ENCODE assay signal across 16 cellular contexts in genomic region chr1:235290740-235291502, GRCh38.
"Had no signal": no experiment of that assay in that cellular context is flagged by ENCODE, and none has a peak within 500 bp of the region (broad histone marks: within the 10 kb centered on the region; RNA-seq: fewer than 3 reads in every experiment).

No MANE protein-coding gene starts in this region.

- H3K36me3 ChIP-seq: gastroesophageal sphincter, heart right ventricle, right atrium auricular region, tibial nerve had no signal

- DNase-seq: activated CD4-positive, alpha-beta T cell treated with anti-CD3 and anti-CD28 coated beads, Interleukin-2, amount 50 U/mL, for 1 hour; activated naive CD4-positive, alpha-beta T cell treated with anti-CD3 and anti-CD28 coated beads, Interleukin-2, amount 10 ng/mL, durations not matched to agents 7 days and 5 days; erythroblast; heart right ventricle; mammary epithelial cell; occipital lobe; stimulated activated CD4-positive, alpha-beta T cell treated with anti-CD3 and anti-CD28 coated beads, Interleukin-15, amount 100 ng/mL, for 24 hours; stimulated activated CD4-positive, alpha-beta T cell treated with anti-CD3 and anti-CD28 coated beads, Interleukin-4, amount 100 ng/mL, for 1 hour; stimulated activated naive CD4-positive, alpha-beta T cell had no signal

- H3K4me3 Mint-ChIP-seq: activated naive CD4-positive, alpha-beta T cell treated with anti-CD3 and anti-CD28 coated beads, Interleukin-2, amount 10 ng/mL, durations not matched to agents 7 days and 5 days; activated T-helper 17 cell treated with anti-CD3 and anti-CD28 coated beads, Interleukin-2, amount 50 U/mL, for 72 hours; nephron had no signal

- H3K27me3 Mint-ChIP-seq: activated naive CD4-positive, alpha-beta T cell treated with anti-CD3 and anti-CD28 coated beads, Interleukin-2, amount 10 ng/mL, durations not matched to agents 7 days and 5 days; activated T-helper 17 cell treated with anti-CD3 and anti-CD28 coated beads, Interleukin-2, amount 50 U/mL, for 72 hours had no signal

- H3K27me3 ChIP-seq: gastroesophageal sphincter, heart right ventricle, right atrium auricular region, tibial nerve had no signal

- H3K27ac Mint-ChIP-seq: activated naive CD4-positive, alpha-beta T cell treated with anti-CD3 and anti-CD28 coated beads, Interleukin-2, amount 10 ng/mL, durations not matched to agents 7 days and 5 days had no signal

- H3K9me3 Mint-ChIP-seq: activated T-helper 17 cell treated with anti-CD3 and anti-CD28 coated beads, Interleukin-2, amount 50 U/mL, for 72 hours had no signal

- H3K27ac ChIP-seq: gastroesophageal sphincter, heart right ventricle, right atrium auricular region, skin epidermis, tibial nerve had no signal

- H3K4me3 ChIP-seq: gastroesophageal sphincter, heart right ventricle, right atrium auricular region, skin epidermis, tibial nerve had no signal

- H3K9me3 ChIP-seq: gastroesophageal sphincter, right atrium auricular region, tibial nerve had no signal

- ATAC-seq: activated CD4-positive, CD25-positive, alpha-beta regulatory T cell treated with anti-CD3 and anti-CD28 coated beads, Interleukin-2, amount 50 U/mL, for 24 hours; activated T-helper 17 cell treated with anti-CD3 and anti-CD28 coated beads, Interleukin-2, amount 50 U/mL, for 72 hours; gastroesophageal sphincter; heart right ventricle had no signal
